ENCODE assay signal across 10 cellular contexts in genomic region chr16:74449470-74449869, GRCh38. TPM values are rescaled to one million over a fixed set of nuclear protein-coding genes. Genes with fewer than 3 reads are reported as not detected.
DNase-seq lines count a peak whose midpoint lies in the region; ATAC-seq and TF ChIP-seq lines count a peak whose summit lies in the region.
"Had no signal": no experiment of that assay in that cellular context is flagged by ENCODE, and none has a peak within 500 bp of the region (broad histone marks: within the 10 kb centered on the region; RNA-seq: fewer than 3 reads in every experiment).

No MANE protein-coding gene starts in this region.

- H3K36me3 ChIP-seq in CD4-positive, CD25-positive, alpha-beta regulatory T cell (ENCODE audit: control insufficient read depth, insufficient read depth, low read length) = peaks cover 62% of the 10 kb centered on the region
- H3K36me3 ChIP-seq in sigmoid colon = peaks cover 0 to 48% (median 25%) of the 10 kb centered on the region in 4 donors
- peaks cover 22% of the 10 kb centered on the region for H3K36me3 ChIP-seq in CD8-positive, alpha-beta memory T cell (ENCODE audit: insufficient read depth, low read length)

- no peak for TF ChIP-seq EP300 in sigmoid colon (IDR thresholded peaks at IDR 0.05)

- WGBS in sigmoid colon, 2 donors = 94 to 95% methylated on average over 5 of the region's 5 CpGs

- TF ChIP-seq POLR2A in sigmoid colon (IDR thresholded peaks at IDR 0.05) = no peak

- H3K4me1 ChIP-seq in CD4-positive, CD25-positive, alpha-beta regulatory T cell (ENCODE audit: control insufficient read depth, insufficient read depth, low read length, poor library complexity, severe bottlenecking) = no peaks in the 10 kb centered on the region
- H3K4me1 ChIP-seq in sigmoid colon = peaks cover 0 to 14% (median 10%) of the 10 kb centered on the region in 4 donors
- H3K4me1 ChIP-seq in CD8-positive, alpha-beta memory T cell (ENCODE audit: insufficient read depth, low read length) = no peaks in the 10 kb centered on the region

- ATAC-seq in CD4-positive, CD25-positive, alpha-beta regulatory T cell (ENCODE audit: low read depth in 2 of 2) = no peak
- ATAC-seq in HG02571 (IDR thresholded peaks at IDR 0.05; ENCODE audit: unreplicated experiment) (no peak), GM18909 (IDR thresholded peaks at IDR 0.05; ENCODE audit: poor library complexity, unreplicated experiment) (no peak)

- CTCF ChIA-PET in CD8-positive, alpha-beta memory T cell (lab: Charles Lee) = interaction anchor here (0.6 to 0.8 kb wide), 2 partner anchors 20 to 417 kb away, joined by 3 read pairs; no protein-coding TSS in a partner anchor

- peaks cover 36% of the 10 kb centered on the region for H3K36me3 Mint-ChIP-seq in CD4-positive, CD25-positive, alpha-beta regulatory T cell
- H3K36me3 Mint-ChIP-seq in CD8-positive, alpha-beta memory T cell = peaks cover 0 to 63% (median 22%) of the 10 kb centered on the region in 3 donors

- POLR2A ChIA-PET in CD8-positive, alpha-beta memory T cell (lab: Charles Lee) = no interaction called here

- no peaks in the 10 kb centered on the region for H3K9me3 Mint-ChIP-seq in CD4-positive, CD25-positive, alpha-beta regulatory T cell
- no peaks in the 10 kb centered on the region for H3K9me3 Mint-ChIP-seq in CD8-positive, alpha-beta memory T cell

- H3K9me3 ChIP-seq in CD4-positive, CD25-positive, alpha-beta regulatory T cell (ENCODE audit: control insufficient read depth in 2 of 2, low read length in 2 of 2) = no peaks in the 10 kb centered on the region
- H3K9me3 ChIP-seq in sigmoid colon = no peaks in the 10 kb centered on the region
- H3K9me3 ChIP-seq in CD8-positive, alpha-beta memory T cell (ENCODE audit: low read length) = no peaks in the 10 kb centered on the region

- H3K4me1 Mint-ChIP-seq in CD4-positive, CD25-positive, alpha-beta regulatory T cell = peaks cover 0 to 2% (median 0%) of the 10 kb centered on the region in 4 donors
- peaks cover 0 to 1% (median 0%) of the 10 kb centered on the region in 3 donors for H3K4me1 Mint-ChIP-seq in CD8-positive, alpha-beta memory T cell

- no peaks in the 10 kb centered on the region for H3K27me3 ChIP-seq in CD4-positive, CD25-positive, alpha-beta regulatory T cell (ENCODE audit: control insufficient read depth, insufficient read depth, low read length)
- no peaks in the 10 kb centered on the region for H3K27me3 ChIP-seq in sigmoid colon
- no peaks in the 10 kb centered on the region for H3K27me3 ChIP-seq in CD8-positive, alpha-beta memory T cell (ENCODE audit: insufficient read depth, low read length, poor library complexity, severe bottlenecking)

- no peak for TF ChIP-seq CTCF in sigmoid colon (IDR thresholded peaks at IDR 0.05)

- peak overlapping the region in 2 of 3 donors; percentile 32 to 39 for H3K27ac Mint-ChIP-seq in CD4-positive, CD25-positive, alpha-beta regulatory T cell
- peak overlapping the region in 2 of 8 donors; percentile 29 to 61 for H3K27ac Mint-ChIP-seq in CD8-positive, alpha-beta memory T cell

- intact Hi-C loops in sigmoid colon (cut with DNase I) = no loop called here

- DNase-seq in CD4-positive, CD25-positive, alpha-beta regulatory T cell = no peak
- peak; percentile 15 for DNase-seq in SW480 (ENCODE audit: low spot score)
- peak; percentile 59 for DNase-seq in glomerular visceral epithelial cell (ENCODE audit: extremely low spot score)
- DNase-seq in sigmoid colon = peak; percentile 78
- no peak for DNase-seq in CD8-positive, alpha-beta memory T cell
- no peak for DNase-seq in activated naive CD4-positive, alpha-beta T cell treated with Interleukin-2 at 50 U/mL for 16 hours
- DNase-seq: activated CD4-positive, alpha-beta T cell treated with anti-CD3 and anti-CD28 coated beads for 4 hours; NCI-H2029 treated with DMSO at 0.1 percent for 48 hours had no signal

- H3K4me3 ChIP-seq in CD4-positive, CD25-positive, alpha-beta regulatory T cell (ENCODE audit: low read depth, low read length) = no peak overlapping the region
- no peak overlapping the region for H3K4me3 ChIP-seq in sigmoid colon
- no peak overlapping the region for H3K4me3 ChIP-seq in CD8-positive, alpha-beta memory T cell (ENCODE audit: low read length)

- no peaks in the 10 kb centered on the region for H3K27me3 Mint-ChIP-seq in CD4-positive, CD25-positive, alpha-beta regulatory T cell
- no peaks in the 10 kb centered on the region for H3K27me3 Mint-ChIP-seq in CD8-positive, alpha-beta memory T cell

- no peak overlapping the region for H3K27ac ChIP-seq in CD4-positive, CD25-positive, alpha-beta regulatory T cell (ENCODE audit: insufficient read depth, low read length, poor library complexity, severe bottlenecking)
- H3K27ac ChIP-seq in sigmoid colon = peak overlapping the region; percentile 57 to 70 (median 64)
- no peak overlapping the region for H3K27ac ChIP-seq in CD8-positive, alpha-beta memory T cell (ENCODE audit: low read depth, low read length)

- no peak overlapping the region for H3K4me3 Mint-ChIP-seq in CD4-positive, CD25-positive, alpha-beta regulatory T cell
- no peak overlapping the region for H3K4me3 Mint-ChIP-seq in CD8-positive, alpha-beta memory T cell

RNA-seq across cellular contexts. Expression of gene CLEC18B, which starts 28.2 kb away (rescaled TPM):
- 0.91 TPM for total RNA-seq in CD4-positive, CD25-positive, alpha-beta regulatory T cell
- not detected for polyA plus RNA-seq in CD4-positive, CD25-positive, alpha-beta regulatory T cell
- 1 to 10 TPM in 1 of 4 donors, under 1 TPM in 1, not detected in 2; 0.49 to 1.7 TPM for total RNA-seq in sigmoid colon
- under 1 TPM in 1 of 3 donors, not detected in 2; 0.83 TPM for polyA plus RNA-seq in sigmoid colon
- total RNA-seq in CD8-positive, alpha-beta memory T cell = under 1 TPM in 1 of 2 experiments, not detected in 1; 0.29 TPM
- polyA plus RNA-seq in CD8-positive, alpha-beta memory T cell = not detected

Comparison
In these comparisons a context has a peak if more than half of its experiments do, and no peak if none do; other contexts are left out.
1. DNase-seq: peak in SW480 (single experiment), glomerular visceral epithelial cell (single experiment) and sigmoid colon (single experiment); none in CD4-positive, CD25-positive, alpha-beta regulatory T cell (0 of 3), CD8-positive, alpha-beta memory T cell (0 of 5) and activated naive CD4-positive, alpha-beta T cell treated with Interleukin-2 at 50 U/mL for 16 hours (single experiment).
2. H3K27ac ChIP-seq: peak in sigmoid colon (4 of 4); none in CD4-positive, CD25-positive, alpha-beta regulatory T cell (single experiment) and CD8-positive, alpha-beta memory T cell (single experiment).